13 cellular contexts compared by ENCODE assay signal in genomic region chr9:89978185-89978584, GRCh38.
DNase-seq lines count a peak whose midpoint lies in the region; ATAC-seq and TF ChIP-seq lines count a peak whose summit lies in the region.
"Had no signal": no experiment of that assay in that cellular context is flagged by ENCODE, and none has a peak within 500 bp of the region (broad histone marks: within the 10 kb centered on the region; RNA-seq: fewer than 3 reads in every experiment).

No MANE protein-coding gene starts in this region.

- no peak for TF ChIP-seq POLR2A in esophagus squamous epithelium (IDR thresholded peaks at IDR 0.05)
- no peak for TF ChIP-seq POLR2A in uterus (IDR thresholded peaks at IDR 0.05)

- H3K36me3 ChIP-seq in esophagus squamous epithelium, result no peaks in the 10 kb centered on the region
- no peaks in the 10 kb centered on the region for H3K36me3 ChIP-seq in uterus

- peaks cover 25% of the 10 kb centered on the region for H3K27me3 Mint-ChIP-seq in osteocyte (ENCODE audit: unreplicated experiment)

- H3K27ac ChIP-seq in esophagus squamous epithelium, result no peak overlapping the region
- no peak overlapping the region for H3K27ac ChIP-seq in uterus
- H3K27ac ChIP-seq: skin epidermis had no signal

- H3K27me3 ChIP-seq in esophagus squamous epithelium (no peaks in the 10 kb centered on the region), uterus (no peaks in the 10 kb centered on the region)

- intact Hi-C loops in esophagus squamous epithelium (cut with DNase I), result no loop called here
- intact Hi-C loops in uterus (cut with DNase I; ENCODE audit: low total_unique reads), result no loop called here

- ATAC-seq in GM18867 (IDR thresholded peaks at IDR 0.05; ENCODE audit: unreplicated experiment), result no peak

- no peaks in the 10 kb centered on the region for H3K9me3 ChIP-seq in esophagus squamous epithelium
- H3K9me3 ChIP-seq in uterus, result no peaks in the 10 kb centered on the region

- no peak overlapping the region for H3K27ac Mint-ChIP-seq in osteocyte (ENCODE audit: unreplicated experiment)
- H3K27ac Mint-ChIP-seq: activated naive CD8-positive, alpha-beta T cell; HFFc6; T-helper 1 cell treated with Interleukin-12 subunit alpha and Interleukin-12 subunit beta and Interleukin-4 antibody, amounts not matched to agents 30 μg/mL and 1 μg/mL, for 36 hours had no signal

- H3K4me1 Mint-ChIP-seq in osteocyte (ENCODE audit: unreplicated experiment), result no peaks in the 10 kb centered on the region

- H3K4me1 ChIP-seq in esophagus squamous epithelium (peaks cover 0 to 3% (median 0%) of the 10 kb centered on the region in 3 donors), uterus (no peaks in the 10 kb centered on the region)

- WGBS in esophagus squamous epithelium, 2 donors, result 29 to 35% methylated on average over 4 of the region's 4 CpGs

- H3K9me3 Mint-ChIP-seq in osteocyte (ENCODE audit: unreplicated experiment), result no peaks in the 10 kb centered on the region

- DNase-seq in DMS53 (lab: John Stamatoyannopoulos, UW) (peak; percentile 71), NCI-H69 (lab: John Stamatoyannopoulos, UW) (peak; percentile 77), esophagus squamous epithelium (lab: John Stamatoyannopoulos, UW) (no peak), osteocyte (ENCODE audit: extremely low spot score, unreplicated experiment) (no peak), GM10266 (ENCODE audit: extremely low spot score) (no peak), NCI-H1436 treated with DMSO at 0.1 percent for 48 hours (lab: John Stamatoyannopoulos, UW) (no peak), uterus (no peak)
- DNase-seq: HFFc6, hippocampal formation had no signal

- H3K4me3 Mint-ChIP-seq in osteocyte (ENCODE audit: unreplicated experiment), result no peak overlapping the region
- H3K4me3 Mint-ChIP-seq: activated naive CD8-positive, alpha-beta T cell; HFFc6; T-helper 1 cell treated with Interleukin-12 subunit alpha and Interleukin-12 subunit beta and Interleukin-4 antibody, amounts not matched to agents 30 μg/mL and 1 μg/mL, for 36 hours had no signal

- H3K36me3 Mint-ChIP-seq in osteocyte (ENCODE audit: unreplicated experiment), result no peaks in the 10 kb centered on the region
- H3K36me3 Mint-ChIP-seq: activated naive CD8-positive, alpha-beta T cell had no signal

- TF ChIP-seq CTCF in esophagus squamous epithelium (IDR thresholded peaks at IDR 0.05), result peak in 5 of 6 experiments; percentile 19 to 43 (median 28)
- TF ChIP-seq CTCF in osteocyte (IDR thresholded peaks at IDR 0.05), result peak; percentile 29
- TF ChIP-seq CTCF in GM10266 (IDR thresholded peaks at IDR 0.05; ENCODE audit: control insufficient read depth, insufficient read depth, low read depth, missing control alignments), result no peak
- TF ChIP-seq CTCF in uterus (IDR thresholded peaks at IDR 0.05), result peak in 2 of 4 experiments; percentile 21 to 33

- H3K4me3 ChIP-seq in esophagus squamous epithelium (no peak overlapping the region), uterus (no peak overlapping the region)
- H3K4me3 ChIP-seq: skin epidermis had no signal

Comparison
In these comparisons a context has a peak if more than half of its experiments do, and no peak if none do; other contexts are left out.
1. DNase-seq: peak in DMS53 (single experiment) and NCI-H69 (single experiment); none in esophagus squamous epithelium (single experiment), osteocyte (single experiment), GM10266 (single experiment), NCI-H1436 treated with DMSO at 0.1 percent for 48 hours (single experiment) and uterus (0 of 2).